Comparison of ENCODE assay signal across 9 cellular contexts in genomic region chr14:30906752-30907658, GRCh38. TPM values are rescaled to one million over a fixed set of nuclear protein-coding genes. Genes with fewer than 3 reads are reported as not detected.
A peak's percentile ranks its signal among the peaks of the same experiment; 100 is the strongest.
DNase-seq lines count a peak whose midpoint lies in the region; ATAC-seq and TF ChIP-seq lines count a peak whose summit lies in the region.
"Had no signal": no experiment of that assay in that cellular context is flagged by ENCODE, and none has a peak within 500 bp of the region (broad histone marks: within the 10 kb centered on the region; RNA-seq: fewer than 3 reads in every experiment).

No MANE protein-coding gene starts in this region.

- peak; percentile 63 for TF ChIP-seq CTCF in C4-2B (conservative IDR thresholded peaks at IDR 0.05)

- intact Hi-C loops in activated naive CD4-positive, alpha-beta T cell treated with anti-CD3 and anti-CD28 coated beads for 36 hours (cut with micrococcal nuclease), result loop anchor here (1.0 to 5.0 kb wide), 2 partner anchors 251 to 530 kb away; no protein-coding TSS in a partner anchor

- peak; percentile 15 for DNase-seq in HCEC 1CT
- DNase-seq in T-helper 2 cell treated with Interferon-gamma antibody and Interleukin-4, amounts not matched to agents 5 μg/mL and 100 μg/mL, for 36 hours (ENCODE audit: low spot score), result no peak
- DNase-seq in kidney tubule cell (ENCODE audit: low spot score), result peak; percentile 17
- no peak for DNase-seq in cerebellum (ENCODE audit: low spot score)
- no peak for DNase-seq in activated naive CD4-positive, alpha-beta T cell treated with anti-CD3 and anti-CD28 coated beads for 36 hours
- DNase-seq: T-cell had no signal

- H3K4me1 Mint-ChIP-seq in T-helper 2 cell treated with Interferon-gamma antibody and Interleukin-4, amounts not matched to agents 5 μg/mL and 100 μg/mL, for 36 hours (ENCODE audit: low read depth), result peaks cover 3% of the 10 kb centered on the region
- peaks cover 2% of the 10 kb centered on the region for H3K4me1 Mint-ChIP-seq in activated naive CD4-positive, alpha-beta T cell treated with anti-CD3 and anti-CD28 coated beads for 36 hours (ENCODE audit: low read depth)

- H3K36me3 Mint-ChIP-seq in T-helper 2 cell treated with Interferon-gamma antibody and Interleukin-4, amounts not matched to agents 5 μg/mL and 100 μg/mL, for 36 hours (ENCODE audit: low read depth), result peaks cover 16% of the 10 kb centered on the region
- H3K36me3 Mint-ChIP-seq in activated naive CD4-positive, alpha-beta T cell treated with anti-CD3 and anti-CD28 coated beads for 36 hours (ENCODE audit: low read depth), result peaks cover 16% of the 10 kb centered on the region

- H3K27ac ChIP-seq in C4-2B, result no peak overlapping the region

- H3K9me3 Mint-ChIP-seq in T-helper 2 cell treated with Interferon-gamma antibody and Interleukin-4, amounts not matched to agents 5 μg/mL and 100 μg/mL, for 36 hours, result no peaks in the 10 kb centered on the region
- no peaks in the 10 kb centered on the region for H3K9me3 Mint-ChIP-seq in activated naive CD4-positive, alpha-beta T cell treated with anti-CD3 and anti-CD28 coated beads for 36 hours
- H3K9me3 Mint-ChIP-seq: T-cell had no signal

- no peak overlapping the region for H3K4me3 Mint-ChIP-seq in T-helper 2 cell treated with Interferon-gamma antibody and Interleukin-4, amounts not matched to agents 5 μg/mL and 100 μg/mL, for 36 hours
- H3K4me3 Mint-ChIP-seq in activated naive CD4-positive, alpha-beta T cell treated with anti-CD3 and anti-CD28 coated beads for 36 hours, result no peak overlapping the region
- H3K4me3 Mint-ChIP-seq: T-cell had no signal

- ATAC-seq in GM21528 (IDR thresholded peaks at IDR 0.05; ENCODE audit: low FRiP score, unreplicated experiment), result no peak
- no peak for ATAC-seq in GM19324 (IDR thresholded peaks at IDR 0.05; ENCODE audit: low FRiP score, unreplicated experiment)
- ATAC-seq: T-cell had no signal

- CTCF ChIA-PET in activated naive CD4-positive, alpha-beta T cell treated with anti-CD3 and anti-CD28 coated beads for 36 hours (lab: Charles Lee), result interaction anchor here (1.4 kb wide), 1 partner anchor 11 kb away, joined by 5 read pairs; no protein-coding TSS in a partner anchor

- no peaks in the 10 kb centered on the region for H3K27me3 Mint-ChIP-seq in T-helper 2 cell treated with Interferon-gamma antibody and Interleukin-4, amounts not matched to agents 5 μg/mL and 100 μg/mL, for 36 hours (ENCODE audit: low read depth)
- no peaks in the 10 kb centered on the region for H3K27me3 Mint-ChIP-seq in activated naive CD4-positive, alpha-beta T cell treated with anti-CD3 and anti-CD28 coated beads for 36 hours (ENCODE audit: low read depth)
- H3K27me3 Mint-ChIP-seq: T-cell had no signal

- peak overlapping the region; percentile 14 for H3K27ac Mint-ChIP-seq in T-helper 2 cell treated with Interferon-gamma antibody and Interleukin-4, amounts not matched to agents 5 μg/mL and 100 μg/mL, for 36 hours
- H3K27ac Mint-ChIP-seq in activated naive CD4-positive, alpha-beta T cell treated with anti-CD3 and anti-CD28 coated beads for 36 hours, result no peak overlapping the region
- H3K27ac Mint-ChIP-seq: T-cell had no signal

RNA-seq across cellular contexts. Expression of gene COCH, which starts 32.6 kb away (rescaled TPM):
- 25.3 TPM for total RNA-seq in cerebellum
- total RNA-seq in activated naive CD4-positive, alpha-beta T cell treated with anti-CD3 and anti-CD28 coated beads for 36 hours, result 1 to 10 TPM; 1.3 TPM

Comparison
In these comparisons a context has a peak if more than half of its experiments do, and no peak if none do; other contexts are left out.
1. DNase-seq: peak in HCEC 1CT (single experiment) and kidney tubule cell (single experiment); none in T-helper 2 cell treated with Interferon-gamma antibody and Interleukin-4, amounts not matched to agents 5 μg/mL and 100 μg/mL, for 36 hours (single experiment), cerebellum (single experiment) and activated naive CD4-positive, alpha-beta T cell treated with anti-CD3 and anti-CD28 coated beads for 36 hours (single experiment).
2. RNA of gene COCH, which starts 32.6 kb away (total RNA-seq): 25.3 TPM in cerebellum (single experiment); 1.3 TPM in activated naive CD4-positive, alpha-beta T cell treated with anti-CD3 and anti-CD28 coated beads for 36 hours; every median in the first group is over 10 times any median in the second.